3 cellular contexts compared by ENCODE assay signal in the genomic region with DNA sequence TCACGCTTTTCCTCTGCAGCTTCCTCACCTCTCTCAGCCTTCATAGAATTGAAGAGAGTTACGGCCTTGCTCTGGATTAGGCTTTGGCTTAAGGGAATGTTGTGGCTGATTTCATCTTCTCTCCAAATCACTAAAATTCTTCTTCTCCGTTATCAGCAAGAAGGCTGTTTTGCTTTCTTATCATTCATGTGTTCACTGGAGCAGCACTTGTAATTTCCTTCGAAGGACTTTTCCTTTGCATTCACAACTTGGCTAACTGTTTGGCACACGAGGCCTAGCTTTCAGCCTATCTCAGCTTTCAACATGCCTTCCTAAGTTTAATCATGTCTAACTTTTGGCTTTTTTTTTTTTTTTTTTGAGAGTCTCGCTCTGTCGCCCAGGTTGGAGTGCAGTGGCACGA. TPM values are rescaled to one million over a fixed set of nuclear protein-coding genes. Genes with fewer than 3 reads are reported as not detected.
"Had no signal": no experiment of that assay in that cellular context is flagged by ENCODE, and none has a peak within 500 bp of the region (broad histone marks: within the 10 kb centered on the region; RNA-seq: fewer than 3 reads in every experiment).

No MANE protein-coding gene starts in this region.

RNA-seq across cellular contexts. Expression of gene HES2, which starts 47.5 kb away (rescaled TPM):
- total RNA-seq: Right ventricle myocardium superior, SJSA1 had no signal
- polyA plus RNA-seq: IgD-negative memory B cell had no signal

RNA-seq across cellular contexts. Expression of gene ESPN, which starts 52.4 kb away (rescaled TPM):
- total RNA-seq: SJSA1 had no signal
- polyA plus RNA-seq: IgD-negative memory B cell had no signal
